ENCODE assay signal across 9 cellular contexts in the genomic region with DNA sequence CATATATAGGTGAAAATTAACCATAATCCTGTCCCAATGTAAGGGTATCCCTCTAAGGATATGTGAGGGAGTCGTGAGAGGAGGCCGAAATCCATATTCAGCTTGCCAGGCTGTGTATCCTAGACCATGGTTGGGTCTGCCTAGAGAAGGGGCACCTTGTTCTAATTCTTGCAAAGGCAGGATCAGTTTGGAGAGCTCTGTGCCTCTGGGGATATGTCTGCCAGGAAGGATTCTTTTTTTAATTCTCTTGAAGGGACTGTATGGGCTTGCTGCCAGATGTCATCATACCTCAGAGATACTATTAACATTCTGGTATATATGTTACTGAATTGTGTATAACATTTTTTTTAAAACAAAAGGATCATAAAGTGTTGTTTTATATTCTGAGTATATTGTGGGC. TPM values are rescaled to one million over a fixed set of nuclear protein-coding genes. Genes with fewer than 3 reads are reported as not detected.
DNase-seq lines count a peak whose midpoint lies in the region; ATAC-seq and TF ChIP-seq lines count a peak whose summit lies in the region.
"Had no signal": no experiment of that assay in that cellular context is flagged by ENCODE, and none has a peak within 500 bp of the region (broad histone marks: within the 10 kb centered on the region; RNA-seq: fewer than 3 reads in every experiment).

No MANE protein-coding gene starts in this region.

- H4K20me1 ChIP-seq in OCI-LY1 (ENCODE audit: insufficient read depth, low read length) = no peaks in the 10 kb centered on the region

- peak; percentile 45 for DNase-seq in NCI-H2107 treated with DMSO at 0.1 percent for 48 hours (lab: John Stamatoyannopoulos, UW; ENCODE audit: unreplicated experiment)
- DNase-seq in NCI-H2107 (lab: John Stamatoyannopoulos, UW) = no peak
- no peak for DNase-seq in psoas muscle
- no peak for DNase-seq in NCI-H2227 (lab: John Stamatoyannopoulos, UW; ENCODE audit: unreplicated experiment)

- no peaks in the 10 kb centered on the region for H3K9me3 ChIP-seq in OCI-LY1 (ENCODE audit: low read length)
- no peaks in the 10 kb centered on the region for H3K9me3 ChIP-seq in duodenal mucosa (ENCODE audit: control insufficient read depth in 1 of 2, low read length in 2 of 2)
- H3K9me3 ChIP-seq in psoas muscle = no peaks in the 10 kb centered on the region

- H3K4me3 ChIP-seq in OCI-LY1 (ENCODE audit: low read depth, low read length, poor library complexity, severe bottlenecking) = peak overlapping the region; percentile 93
- H3K4me3 ChIP-seq in duodenal mucosa (ENCODE audit: low read depth in 1 of 2, low read length in 2 of 2) = peak overlapping the region; percentile 84 to 85
- H3K4me3 ChIP-seq in psoas muscle = peak overlapping the region; percentile 82

- peak overlapping the region; percentile 83 for H3K4me2 ChIP-seq in OCI-LY1 (ENCODE audit: low read length)

- H3K27me3 ChIP-seq in OCI-LY1 (ENCODE audit: insufficient read depth, low read length) = no peaks in the 10 kb centered on the region
- no peaks in the 10 kb centered on the region for H3K27me3 ChIP-seq in duodenal mucosa (ENCODE audit: control insufficient read depth in 1 of 2, insufficient read depth in 2 of 2, low read length in 2 of 2)
- H3K27me3 ChIP-seq in psoas muscle (ENCODE audit: insufficient read depth in 3 of 3, low read length in 2 of 3) = no peaks in the 10 kb centered on the region
- H3K27me3 ChIP-seq: foreskin keratinocyte had no signal

- no peaks in the 10 kb centered on the region for H3F3A ChIP-seq in OCI-LY1 (ENCODE audit: insufficient read depth, low read length)

- H3K4me1 ChIP-seq in OCI-LY1 (ENCODE audit: insufficient read depth, low read length, severe bottlenecking) = peaks cover 49% of the 10 kb centered on the region
- H3K4me1 ChIP-seq in duodenal mucosa (ENCODE audit: control insufficient read depth in 1 of 2, insufficient read depth in 2 of 2, low read length in 2 of 2) = peaks cover 28 to 33% of the 10 kb centered on the region in 2 donors
- H3K4me1 ChIP-seq in psoas muscle = peaks cover 24% of the 10 kb centered on the region

- TF ChIP-seq CTCF in OCI-LY1 (IDR thresholded peaks at IDR 0.05; ENCODE audit: low read length) (no peak), psoas muscle (IDR thresholded peaks at IDR 0.05) (no peak)

- no peak overlapping the region for H3K27ac ChIP-seq in OCI-LY1 (ENCODE audit: low read depth, low read length, poor library complexity, severe bottlenecking)
- H3K27ac ChIP-seq in duodenal mucosa (ENCODE audit: low read depth, low read length) = no peak overlapping the region
- no peak overlapping the region for H3K27ac ChIP-seq in psoas muscle
- H3K27ac ChIP-seq: foreskin keratinocyte had no signal

- WGBS in psoas muscle, 3 donors = 65 to 86% (median 81%) methylated on average over 2 of the region's 2 CpGs

- H3K79me2 ChIP-seq in OCI-LY1 (ENCODE audit: insufficient read depth, low read length) = peaks cover 67% of the 10 kb centered on the region

- intact Hi-C loops in psoas muscle (cut with DNase I) = no loop called here

- no peak for ATAC-seq in psoas muscle
- no peak for ATAC-seq in activated CD4-positive, CD25-positive, alpha-beta regulatory T cell treated with anti-CD3 and anti-CD28 coated beads, Interleukin-2, amount 50 U/mL, for 24 hours
- no peak for ATAC-seq in GM19452 (IDR thresholded peaks at IDR 0.05; ENCODE audit: unreplicated experiment)
- ATAC-seq: foreskin keratinocyte had no signal

- no peaks in the 10 kb centered on the region for H3K9me2 ChIP-seq in OCI-LY1 (ENCODE audit: low read depth, low read length)

- H3K36me3 ChIP-seq in OCI-LY1 (ENCODE audit: insufficient read depth, low read length) = peaks cover 23% of the 10 kb centered on the region; the same call in 1 of the 2 replicates
- no peaks in the 10 kb centered on the region for H3K36me3 ChIP-seq in duodenal mucosa (ENCODE audit: control insufficient read depth in 1 of 2, insufficient read depth in 2 of 2, low read length in 2 of 2)
- H3K36me3 ChIP-seq in psoas muscle (ENCODE audit: insufficient read depth in 1 of 2, low read depth in 1 of 2) = no peaks in the 10 kb centered on the region

- H3K9ac ChIP-seq in OCI-LY1 (ENCODE audit: low read length) = peak overlapping the region; percentile 98
- H3K9ac ChIP-seq in duodenal mucosa (ENCODE audit: low read depth in 1 of 2, low read length in 2 of 2) = peak overlapping the region in 1 of 2 donors; percentile 51

- H2AFZ ChIP-seq in OCI-LY1 (ENCODE audit: low read length) = no peak overlapping the region

RNA-seq across cellular contexts. Expression of gene ATP1B3, which starts 2.4 kb away (rescaled TPM):
- 10 to 100 TPM; 19.9 to 57.0 (median 31.6) TPM for total RNA-seq in psoas muscle
- 10 to 100 TPM; 24.2 to 68.2 (median 51.1) TPM for polyA plus RNA-seq in psoas muscle
